Comparison of ENCODE assay signal across 1 cellular context in the genomic region with DNA sequence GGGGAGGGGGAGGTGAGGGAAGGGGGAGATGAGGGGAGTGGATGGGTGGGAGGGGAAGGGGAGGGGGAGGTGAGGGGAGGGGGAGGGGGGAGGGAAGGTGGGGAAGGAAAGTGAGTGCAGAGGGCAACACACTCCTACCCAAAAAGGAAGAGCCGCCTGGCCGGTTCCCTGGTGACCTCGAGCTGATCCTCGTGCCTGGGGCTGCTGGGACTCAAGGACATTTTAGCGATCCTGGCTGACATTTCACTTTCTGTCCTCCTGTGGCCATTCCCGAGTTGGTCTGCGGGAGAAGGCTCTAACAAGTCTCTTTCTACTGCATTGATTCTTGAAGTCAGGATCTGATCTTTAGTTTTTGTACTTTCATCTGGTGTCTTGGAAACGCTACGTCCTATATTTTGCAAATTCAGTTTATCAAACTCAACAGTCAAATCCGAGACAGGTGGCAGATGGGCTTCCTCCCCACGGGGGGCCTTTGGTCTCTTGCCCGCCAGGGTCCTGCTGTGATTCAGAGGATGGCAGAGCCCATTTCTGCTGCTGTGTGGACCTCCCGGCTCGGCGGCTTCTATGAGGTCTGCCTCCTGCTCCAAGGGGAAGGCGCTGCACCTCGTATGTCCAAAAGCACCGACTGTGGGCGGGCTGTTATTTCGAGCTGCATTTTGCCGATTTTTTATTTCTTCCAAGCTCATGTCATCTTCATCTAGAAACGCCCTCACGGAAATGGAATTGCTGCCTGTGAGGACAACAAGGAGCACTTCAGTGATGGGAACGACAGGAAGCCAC.
TF ChIP-seq lines count a peak whose summit lies in the region.

No MANE protein-coding gene starts in this region.

TF ChIP-seq in GM12878, 131 proteins besides CTCF, POLR2A, EP300 and RAD21:
- TF ChIP-seq SIX5 (IDR thresholded peaks at IDR 0.05; ENCODE audit: low read depth, low read length, severe bottlenecking) = no peak
- TF ChIP-seq, protein P1, sequence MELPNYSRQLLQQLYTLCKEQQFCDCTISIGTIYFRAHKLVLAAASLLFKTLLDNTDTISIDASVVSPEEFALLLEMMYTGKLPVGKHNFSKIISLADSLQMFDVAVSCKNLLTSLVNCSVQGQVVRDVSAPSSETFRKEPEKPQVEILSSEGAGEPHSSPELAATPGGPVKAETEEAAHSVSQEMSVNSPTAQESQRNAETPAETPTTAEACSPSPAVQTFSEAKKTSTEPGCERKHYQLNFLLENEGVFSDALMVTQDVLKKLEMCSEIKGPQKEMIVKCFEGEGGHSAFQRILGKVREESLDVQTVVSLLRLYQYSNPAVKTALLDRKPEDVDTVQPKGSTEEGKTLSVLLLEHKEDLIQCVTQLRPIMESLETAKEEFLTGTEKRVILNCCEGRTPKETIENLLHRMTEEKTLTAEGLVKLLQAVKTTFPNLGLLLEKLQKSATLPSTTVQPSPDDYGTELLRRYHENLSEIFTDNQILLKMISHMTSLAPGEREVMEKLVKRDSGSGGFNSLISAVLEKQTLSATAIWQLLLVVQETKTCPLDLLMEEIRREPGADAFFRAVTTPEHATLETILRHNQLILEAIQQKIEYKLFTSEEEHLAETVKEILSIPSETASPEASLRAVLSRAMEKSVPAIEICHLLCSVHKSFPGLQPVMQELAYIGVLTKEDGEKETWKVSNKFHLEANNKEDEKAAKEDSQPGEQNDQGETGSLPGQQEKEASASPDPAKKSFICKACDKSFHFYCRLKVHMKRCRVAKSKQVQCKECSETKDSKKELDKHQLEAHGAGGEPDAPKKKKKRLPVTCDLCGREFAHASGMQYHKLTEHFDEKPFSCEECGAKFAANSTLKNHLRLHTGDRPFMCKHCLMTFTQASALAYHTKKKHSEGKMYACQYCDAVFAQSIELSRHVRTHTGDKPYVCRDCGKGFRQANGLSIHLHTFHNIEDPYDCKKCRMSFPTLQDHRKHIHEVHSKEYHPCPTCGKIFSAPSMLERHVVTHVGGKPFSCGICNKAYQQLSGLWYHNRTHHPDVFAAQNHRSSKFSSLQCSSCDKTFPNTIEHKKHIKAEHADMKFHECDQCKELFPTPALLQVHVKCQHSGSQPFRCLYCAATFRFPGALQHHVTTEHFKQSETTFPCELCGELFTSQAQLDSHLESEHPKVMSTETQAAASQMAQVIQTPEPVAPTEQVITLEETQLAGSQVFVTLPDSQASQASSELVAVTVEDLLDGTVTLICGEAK (IDR thresholded peaks at IDR 0.05; ENCODE audit: borderline replicate concordance) = no peak
- no peak for TF ChIP-seq KAT2A (conservative IDR thresholded peaks at IDR 0.05; ENCODE audit: control insufficient read depth, low read depth, low read length)
- no peak for TF ChIP-seq BMI1 (IDR thresholded peaks at IDR 0.05; ENCODE audit: borderline replicate concordance)
- TF ChIP-seq TCF3 (IDR thresholded peaks at IDR 0.05; ENCODE audit: borderline replicate concordance, insufficient read depth, low read depth, low read length) = no peak
- TF ChIP-seq ZNF384 (IDR thresholded peaks at IDR 0.05; ENCODE audit: borderline replicate concordance, low read depth, low read length) = no peak
- no peak for TF ChIP-seq CHD4 (IDR thresholded peaks at IDR 0.05)
- no peak for TF ChIP-seq RAD51 (IDR thresholded peaks at IDR 0.05)
- TF ChIP-seq, protein P2, sequence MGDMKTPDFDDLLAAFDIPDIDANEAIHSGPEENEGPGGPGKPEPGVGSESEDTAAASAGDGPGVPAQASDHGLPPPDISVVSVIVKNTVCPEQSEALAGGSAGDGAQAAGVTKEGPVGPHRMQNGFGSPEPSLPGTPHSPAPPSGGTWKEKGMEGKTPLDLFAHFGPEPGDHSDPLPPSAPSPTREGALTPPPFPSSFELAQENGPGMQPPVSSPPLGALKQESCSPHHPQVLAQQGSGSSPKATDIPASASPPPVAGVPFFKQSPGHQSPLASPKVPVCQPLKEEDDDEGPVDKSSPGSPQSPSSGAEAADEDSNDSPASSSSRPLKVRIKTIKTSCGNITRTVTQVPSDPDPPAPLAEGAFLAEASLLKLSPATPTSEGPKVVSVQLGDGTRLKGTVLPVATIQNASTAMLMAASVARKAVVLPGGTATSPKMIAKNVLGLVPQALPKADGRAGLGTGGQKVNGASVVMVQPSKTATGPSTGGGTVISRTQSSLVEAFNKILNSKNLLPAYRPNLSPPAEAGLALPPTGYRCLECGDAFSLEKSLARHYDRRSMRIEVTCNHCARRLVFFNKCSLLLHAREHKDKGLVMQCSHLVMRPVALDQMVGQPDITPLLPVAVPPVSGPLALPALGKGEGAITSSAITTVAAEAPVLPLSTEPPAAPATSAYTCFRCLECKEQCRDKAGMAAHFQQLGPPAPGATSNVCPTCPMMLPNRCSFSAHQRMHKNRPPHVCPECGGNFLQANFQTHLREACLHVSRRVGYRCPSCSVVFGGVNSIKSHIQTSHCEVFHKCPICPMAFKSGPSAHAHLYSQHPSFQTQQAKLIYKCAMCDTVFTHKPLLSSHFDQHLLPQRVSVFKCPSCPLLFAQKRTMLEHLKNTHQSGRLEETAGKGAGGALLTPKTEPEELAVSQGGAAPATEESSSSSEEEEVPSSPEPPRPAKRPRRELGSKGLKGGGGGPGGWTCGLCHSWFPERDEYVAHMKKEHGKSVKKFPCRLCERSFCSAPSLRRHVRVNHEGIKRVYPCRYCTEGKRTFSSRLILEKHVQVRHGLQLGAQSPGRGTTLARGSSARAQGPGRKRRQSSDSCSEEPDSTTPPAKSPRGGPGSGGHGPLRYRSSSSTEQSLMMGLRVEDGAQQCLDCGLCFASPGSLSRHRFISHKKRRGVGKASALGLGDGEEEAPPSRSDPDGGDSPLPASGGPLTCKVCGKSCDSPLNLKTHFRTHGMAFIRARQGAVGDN (IDR thresholded peaks at IDR 0.05) = no peak
- TF ChIP-seq SIN3A (IDR thresholded peaks at IDR 0.05; ENCODE audit: low read depth, low read length) = no peak
- no peak for TF ChIP-seq HSF1 (IDR thresholded peaks at IDR 0.05; ENCODE audit: low read depth, low read length)
- TF ChIP-seq MTA3 (IDR thresholded peaks at IDR 0.05; ENCODE audit: borderline replicate concordance, low read length) = no peak
- TF ChIP-seq ZNF274 (IDR thresholded peaks at IDR 0.05; ENCODE audit: insufficient read depth, insufficient read length) = no peak
- no peak for TF ChIP-seq MTA2 (IDR thresholded peaks at IDR 0.05; ENCODE audit: low read depth)
